In the genomic region with DNA sequence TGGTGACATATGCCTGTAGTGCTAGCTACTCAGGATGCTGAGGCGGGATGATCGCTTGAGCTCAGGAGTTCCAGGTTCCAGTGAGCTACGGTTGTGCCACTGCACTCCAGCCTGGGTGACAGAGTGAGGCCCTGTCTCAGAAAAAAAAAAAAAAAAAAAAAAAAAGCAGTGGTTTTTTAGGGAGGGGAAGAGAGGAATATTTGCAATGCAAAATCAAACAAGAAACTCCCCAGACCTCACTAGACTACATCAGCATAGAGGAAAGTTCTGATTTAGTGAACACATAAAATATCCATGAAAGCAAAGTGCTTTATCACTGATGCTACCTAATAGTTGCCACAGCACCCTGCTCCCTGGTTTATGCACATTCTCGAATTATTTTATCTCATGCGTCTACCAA, we compare ENCODE assay signal across 14 cellular contexts. TPM values are rescaled to one million over a fixed set of nuclear protein-coding genes. Genes with fewer than 3 reads are reported as not detected.
DNase-seq lines count a peak whose midpoint lies in the region; ATAC-seq, FAIRE-seq and TF ChIP-seq lines count a peak whose summit lies in the region.
"Had no signal": no experiment of that assay in that cellular context is flagged by ENCODE, and none has a peak within 500 bp of the region (broad histone marks: within the 10 kb centered on the region; RNA-seq: fewer than 3 reads in every experiment).

No MANE protein-coding gene starts in this region.

- BruUV-seq in GM12878 (replicated peaks; lab: Mats Ljungman, UMichigan) = no TSS peak

- H3K27ac ChIP-seq in HEK293 (ENCODE audit: extremely low read depth, low read depth, low read length) (no peak overlapping the region), GM12878 (ENCODE audit: control insufficient read depth, insufficient read depth) (peak overlapping the region; percentile 53), osteoblast (ENCODE audit: low read depth, low read length) (no peak overlapping the region)

- H3K9me3 ChIP-seq in HEK293 (ENCODE audit: control insufficient read depth, insufficient read depth, low read depth, low read length) (no peaks in the 10 kb centered on the region), GM12878 (replicated peaks; ENCODE audit: control insufficient read depth, insufficient read depth, low read length) (no peaks in the 10 kb centered on the region; the same call in 2 of the 3 replicates), osteoblast (ENCODE audit: low read depth, low read length) (no peaks in the 10 kb centered on the region), HAP-1 (peaks cover 3% of the 10 kb centered on the region; the same call in 1 of the 2 replicates)

- no peak for DNase-seq in GM06990 (ENCODE audit: extremely low read depth, insufficient read length)
- no peak for DNase-seq in GM12878 (ENCODE audit: low read depth, low spot score)
- DNase-seq in osteoblast (ENCODE audit: insufficient read length, low spot score, missing footprints) = no peak
- no peak for DNase-seq in NCI-H510A treated with DMSO at 0.1 percent for 48 hours (lab: John Stamatoyannopoulos, UW)
- no peak for DNase-seq in HAP-1 (ENCODE audit: low spot score in 2 of 2)
- DNase-seq: activated gamma-delta T cell; anterior cingulate cortex; NCI-H1048; NCI-H82; stimulated activated CD4-positive, alpha-beta T cell treated with anti-CD3 and anti-CD28 coated beads, Interleukin-2, amount 100 ng/mL, for 24 hours had no signal

- CTCF ChIA-PET in HEK293 (lab: Yijun Ruan, JAX) (interaction anchor here (0.6 to 3.3 kb wide), 7 partner anchors 14 to 38 kb away, joined by 3 to 16 read pairs (median 8); no protein-coding TSS in a partner anchor), GM12878 (lab: Yijun Ruan, JAX) (interaction anchor here (0.5 to 4.5 kb wide), 14 partner anchors 9 to 594 kb away, joined by 3 to 44 read pairs (median 18); no protein-coding TSS in a partner anchor)

- POLR2A ChIA-PET in HEK293 (lab: Yijun Ruan, JAX) (no interaction called here), GM12878 (lab: Charles Lee) (interaction anchor here (0.5 to 2.4 kb wide), 10 partner anchors 14 to 1239 kb away, joined by 3 to 9 read pairs (median 6); partner anchors contain the start of genes H6PD and TNFRSF9)

- SMC1A ChIA-PET in GM12878 (lab: Charles Lee; ENCODE audit: uncharacterized antibody, unreplicated experiment) = interaction anchor here (1.1 to 3.2 kb wide), 12 partner anchors 8 to 99 kb away, joined by 3 to 14 read pairs (median 7); no protein-coding TSS in a partner anchor

- H2AFZ ChIP-seq in GM12878 (ENCODE audit: control insufficient read depth, low read depth, low read length) (no peak overlapping the region), osteoblast (ENCODE audit: low read length) (no peak overlapping the region)

- WGBS in GM12878 (ENCODE audit: insufficient coverage, insufficient replicate concordance, low lambda C conversion rate, missing lambda C conversion rate) = 69% methylated on average over 5 of the region's 5 CpGs

- no peak for TF ChIP-seq POLR2A in GM12878 (IDR thresholded peaks at IDR 0.05; ENCODE audit: low read depth, low read length)

- peak overlapping the region; percentile 96 for H3K4me3 ChIP-seq in GM06990 (replicated peaks; ENCODE audit: low read depth, low read length)
- H3K4me3 ChIP-seq in HEK293 (ENCODE audit: low read depth, low read length) = no peak overlapping the region
- peak overlapping the region; percentile 90 for H3K4me3 ChIP-seq in GM12878
- no peak overlapping the region for H3K4me3 ChIP-seq in osteoblast (ENCODE audit: insufficient read depth, low read length)
- no peak overlapping the region for H3K4me3 ChIP-seq in HAP-1
- H3K4me3 ChIP-seq: K562 had no signal

- H4K20me1 ChIP-seq in GM12878 (ENCODE audit: control insufficient read depth, insufficient read depth) (peaks cover 4% of the 10 kb centered on the region; the same call in 1 of the 2 replicates), osteoblast (ENCODE audit: insufficient read depth, low read length) (peaks cover 53% of the 10 kb centered on the region)

- no peak for TF ChIP-seq EP300 in GM12878 (IDR thresholded peaks at IDR 0.05; ENCODE audit: borderline replicate concordance in 1 of 2, control insufficient read depth in 1 of 2, low read depth in 2 of 2, low read length in 2 of 2)

- peaks cover 92% of the 10 kb centered on the region for H3K79me2 ChIP-seq in GM12878 (ENCODE audit: control insufficient read depth, insufficient read depth, low read length)
- H3K79me2 ChIP-seq in osteoblast (ENCODE audit: insufficient read depth, low read length) = peaks cover 100% of the 10 kb centered on the region

- RAD21 ChIA-PET in GM12878 (lab: Charles Lee; ENCODE audit: unreplicated experiment) = interaction anchor here (0.9 to 2.9 kb wide), 5 partner anchors 12 to 68 kb away, joined by 3 to 18 read pairs (median 12); partner anchors contain the start of gene GPR157

- no peak for TF ChIP-seq RAD21 in GM12878 (IDR thresholded peaks at IDR 0.05; ENCODE audit: insufficient read depth, low read depth, low read length)

- ATAC-seq in GM12878 (peak; percentile 1; the same call in 1 of the 3 replicates), GM18873 (IDR thresholded peaks at IDR 0.05; ENCODE audit: low FRiP score, unreplicated experiment) (no peak)
- ATAC-seq: K562 had no signal

- H3K9ac ChIP-seq in GM12878 (ENCODE audit: control insufficient read depth, insufficient read depth, low read length) = peak overlapping the region; percentile 90

- intact Hi-C loops in GM12878 (cut with micrococcal nuclease; ENCODE audit: unreplicated experiment) = no loop called here

- in situ Hi-C loops in GM12878 (cut with MboI) = no loop called here
- in situ Hi-C loops in HAP-1 (cut with MboI; ENCODE audit: low sequenced_read_pairs) = no loop called here

- TF ChIP-seq CTCF in GM06990 (IDR thresholded peaks at IDR 0.05; ENCODE audit: insufficient read depth, low read length, poor library complexity, severe bottlenecking) (no peak), HEK293 (tag by site-specific recombination; IDR thresholded peaks at IDR 0.05) (no peak), GM12878 (IDR thresholded peaks at IDR 0.05 in 2 of 3, conservative IDR thresholded peaks at IDR 0.05 in 1 of 3; ENCODE audit: control insufficient read depth in 2 of 3, extremely low read depth in 1 of 3, insufficient read depth in 1 of 3, low read depth in 3 of 3, low read length in 3 of 3) (no peak), osteoblast (IDR thresholded peaks at IDR 0.05; ENCODE audit: extremely low read depth, low read depth, low read length) (no peak)

- FAIRE-seq in GM12878 (lab: Jason Lieb, UNC) = no peak
- FAIRE-seq: colon, K562 had no signal

- H3K36me3 ChIP-seq in GM06990 (ENCODE audit: control insufficient read depth, insufficient read depth, low read length) (peaks cover 12% of the 10 kb centered on the region), HEK293 (ENCODE audit: control insufficient read depth in 2 of 2, insufficient read depth in 1 of 2, low read length in 2 of 2) (peaks cover 5 to 72% of the 10 kb centered on the region in 2 experiments; a peak in 2 of 3 replicates), GM12878 (ENCODE audit: control insufficient read depth in 2 of 2, insufficient read depth in 2 of 2, low read length in 1 of 2) (peaks cover 0 to 12% of the 10 kb centered on the region in 2 experiments; a peak in 3 of 4 replicates), osteoblast (ENCODE audit: insufficient read depth, low read length) (peaks cover 59% of the 10 kb centered on the region), HAP-1 (replicated peaks) (no peaks in the 10 kb centered on the region)

- H3K4me1 ChIP-seq in HEK293 (ENCODE audit: control insufficient read depth, insufficient read depth, low read length) (peaks cover 7% of the 10 kb centered on the region; the same call in 1 of the 2 replicates), GM12878 (ENCODE audit: control insufficient read depth, insufficient read depth, low read length) (peaks cover 21% of the 10 kb centered on the region), osteoblast (ENCODE audit: insufficient read depth, low read length) (peaks cover 37% of the 10 kb centered on the region), HAP-1 (peaks cover 18% of the 10 kb centered on the region)

- H3K4me2 ChIP-seq in GM12878 (ENCODE audit: control insufficient read depth, insufficient read depth) = peak overlapping the region; percentile 44
- H3K4me2 ChIP-seq in osteoblast (ENCODE audit: insufficient read depth, low read length) = peak overlapping the region; percentile 89

- no peaks in the 10 kb centered on the region for H3K27me3 ChIP-seq in GM06990 (replicated peaks; ENCODE audit: control insufficient read depth, insufficient read depth, low read length)
- no peaks in the 10 kb centered on the region for H3K27me3 ChIP-seq in GM12878 (replicated peaks in 1 of 2; ENCODE audit: control insufficient read depth in 2 of 2, insufficient read depth in 2 of 2, low read length in 1 of 2)
- H3K27me3 ChIP-seq in osteoblast (ENCODE audit: insufficient read depth, low read length) = no peaks in the 10 kb centered on the region
- H3K27me3 ChIP-seq in HAP-1 (ENCODE audit: low read depth) = no peaks in the 10 kb centered on the region

RNA-seq across cellular contexts. Expression of gene GPR157, which starts 50.5 kb away (rescaled TPM):
- 22.6 and 27.6 TPM in 2 replicates for total RNA-seq in GM12878 (2013; cell fraction: nucleolus; rRNA removed)
- total RNA-seq in GM12878 (2014; rRNA removed) (4.7 and 15.9 TPM in 2 replicates), GM12878 (2014; rRNA removed; fragmentation: Illumina TruSeq; extraction: Trizol) (2.8 and 5.0 TPM in 2 replicates), GM12878 (2021) (10.1 and 12.2 TPM in 2 replicates), osteoblast (3.2 and 5.4 TPM in 2 replicates)
- 1.5 TPM for polyA plus RNA-seq in GM12878 (2011; ENCODE audit: low read depth)
- polyA plus RNA-seq in GM12878 (2011; rRNA removed) (1.3 and 3.7 TPM in 2 replicates), GM12878 (2014; fragmentation: Illumina TruSeq; extraction: Trizol) (2.5 and 2.8 TPM in 2 replicates), GM12878 (2014; fragmentation: Nextera tagmentation; extraction: Ambion mirVana) (1 to 10 TPM in 1 of 2 experiments, under 1 TPM in 1; 0.66 to 1.1 TPM), GM12878 (2014; rRNA removed) (2.6 and 3.2 TPM in 2 replicates), GM12878 (2016; fragmentation: Nextera tagmentation; extraction: Ambion mirVana) (1 to 10 TPM in 1 of 2 experiments, under 1 TPM in 1; 0.86 to 2.9 TPM)
- polyA plus RNA-seq in GM12878 (2011; cell fraction: cytosol; rRNA removed) = 1.8 and 2.0 TPM in 2 replicates
- polyA plus RNA-seq in GM12878 (2011; cell fraction: nucleus; rRNA removed) = 1.9 and 2.3 TPM in 2 replicates
- 11.4 and 13.6 TPM in 2 replicates for polyA plus RNA-seq in GM12878 (2012)
- polyA minus RNA-seq in GM12878 (2011; rRNA and poly(A)+ RNA removed) = 2.6 and 8.1 TPM in 2 replicates
- 1.2 and 1.8 TPM in 2 replicates for polyA minus RNA-seq in GM12878 (2011; cell fraction: cytosol; rRNA and poly(A)+ RNA removed)
- 0.85 and 3.2 TPM in 2 replicates for polyA minus RNA-seq in GM12878 (2011; cell fraction: nucleus; rRNA and poly(A)+ RNA removed)

RNA-seq across cellular contexts. Expression of gene H6PD, which starts 55.1 kb away (rescaled TPM):
- total RNA-seq in GM12878 (2013; cell fraction: nucleolus; rRNA removed) = 14.4 and 15.0 TPM in 2 replicates
- total RNA-seq in GM12878 (2014; rRNA removed) = 9.7 and 10.4 TPM in 2 replicates
- 8.1 and 9.4 TPM in 2 replicates for total RNA-seq in GM12878 (2014; rRNA removed; fragmentation: Illumina TruSeq; extraction: Trizol)
- total RNA-seq in GM12878 (2021) = 20.7 TPM in 2 replicates
- 4.9 TPM for polyA plus RNA-seq in GM12878 (2011; ENCODE audit: low read depth)
- polyA plus RNA-seq in GM12878 (2011; rRNA removed) = 3.9 and 4.9 TPM in 2 replicates
- polyA plus RNA-seq in GM12878 (2011; cell fraction: cytosol; rRNA removed) = 6.3 and 6.4 TPM in 2 replicates
- polyA plus RNA-seq in GM12878 (2011; cell fraction: nucleus; rRNA removed) = 7.7 and 10.0 TPM in 2 replicates
- polyA plus RNA-seq in GM12878 (2012) = 7.3 and 7.7 TPM in 2 replicates
- polyA plus RNA-seq in GM12878 (2014; fragmentation: Illumina TruSeq; extraction: Trizol) = 9.9 and 10.1 TPM in 2 replicates
- polyA plus RNA-seq in GM12878 (2014; fragmentation: Nextera tagmentation; extraction: Ambion mirVana) = 1 to 10 TPM; 1.2 to 1.4 TPM
- polyA plus RNA-seq in GM12878 (2014; rRNA removed) = 12.1 and 13.1 TPM in 2 replicates
- 1 to 10 TPM; 5.9 to 6.0 TPM for polyA plus RNA-seq in GM12878 (2016; fragmentation: Nextera tagmentation; extraction: Ambion mirVana)
- 4.8 and 10.9 TPM in 2 replicates for polyA minus RNA-seq in GM12878 (2011; rRNA and poly(A)+ RNA removed)
- 5.1 and 5.9 TPM in 2 replicates for polyA minus RNA-seq in GM12878 (2011; cell fraction: cytosol; rRNA and poly(A)+ RNA removed)
- 2.2 and 3.4 TPM in 2 replicates for polyA minus RNA-seq in GM12878 (2011; cell fraction: nucleus; rRNA and poly(A)+ RNA removed)
- 45.1 and 51.4 TPM in 2 replicates for total RNA-seq in osteoblast

Comparison
In these comparisons a context has a peak if more than half of its experiments do, and no peak if none do; other contexts are left out.
1. H3K4me3 ChIP-seq: peak in GM06990 (single experiment) and GM12878 (single experiment); none in HEK293 (single experiment), osteoblast (single experiment) and HAP-1 (single experiment).